Comparison of ENCODE assay signal across 8 cellular contexts in genomic region chr2:178111743-178112142, GRCh38. TPM values are rescaled to one million over a fixed set of nuclear protein-coding genes. Genes with fewer than 3 reads are reported as not detected.
DNase-seq lines count a peak whose midpoint lies in the region; ATAC-seq and TF ChIP-seq lines count a peak whose summit lies in the region.

No MANE protein-coding gene starts in this region.

- peaks cover 3% of the 10 kb centered on the region for H3K36me3 Mint-ChIP-seq in brain
- H3K36me3 Mint-ChIP-seq in endodermal cell (ENCODE audit: low read depth), result no peaks in the 10 kb centered on the region

- peak overlapping the region; percentile 99 for H2AFZ ChIP-seq in osteoblast (ENCODE audit: low read length)

- H3K9me3 ChIP-seq in osteoblast (ENCODE audit: low read depth, low read length) (no peaks in the 10 kb centered on the region), adrenal gland (replicated peaks in 1 of 3) (no peaks in the 10 kb centered on the region), endodermal cell (ENCODE audit: control insufficient read depth, low read length) (no peaks in the 10 kb centered on the region)

- H3K27ac ChIP-seq in osteoblast (ENCODE audit: low read depth, low read length), result no peak overlapping the region
- H3K27ac ChIP-seq in adrenal gland, result peak overlapping the region in 1 of 5 donors; percentile 61
- no peak overlapping the region for H3K27ac ChIP-seq in endodermal cell (ENCODE audit: low read depth, low read length)

- peak overlapping the region; percentile 93 for H3K4me2 ChIP-seq in osteoblast (ENCODE audit: insufficient read depth, low read length)

- H3K36me3 ChIP-seq in osteoblast (ENCODE audit: insufficient read depth, low read length) (no peaks in the 10 kb centered on the region), adrenal gland (replicated peaks in 1 of 2) (no peaks in the 10 kb centered on the region), endodermal cell (ENCODE audit: control insufficient read depth, insufficient read depth, low read length) (no peaks in the 10 kb centered on the region)

- peak overlapping the region; percentile 93 to 97 (median 96) for H3K27ac Mint-ChIP-seq in brain
- no peak overlapping the region for H3K27ac Mint-ChIP-seq in endodermal cell

- DNase-seq in osteoblast (ENCODE audit: insufficient read length, low spot score, missing footprints) (peak; percentile 4), adrenal gland (no peak), SW480 (ENCODE audit: low spot score) (no peak), endodermal cell (no peak)
- DNase-seq in stimulated activated CD4-positive, alpha-beta T cell treated with anti-CD3 and anti-CD28 coated beads, Interleukin-4, amount 100 ng/mL, for 4 hours, result no peak

- no peaks in the 10 kb centered on the region for H3K27me3 ChIP-seq in osteoblast (ENCODE audit: insufficient read depth, low read length)
- no peaks in the 10 kb centered on the region for H3K27me3 ChIP-seq in adrenal gland
- no peaks in the 10 kb centered on the region for H3K27me3 ChIP-seq in endodermal cell (ENCODE audit: control insufficient read depth, insufficient read depth, low read length, poor library complexity, severe bottlenecking)

- H3K4me1 ChIP-seq in osteoblast (ENCODE audit: insufficient read depth, low read length) (peaks cover 12% of the 10 kb centered on the region), adrenal gland (replicated peaks in 1 of 2) (peaks cover 0 to 12% of the 10 kb centered on the region in 2 donors), endodermal cell (ENCODE audit: control insufficient read depth, insufficient read depth, low read length) (no peaks in the 10 kb centered on the region)

- H3K9ac ChIP-seq in endodermal cell (ENCODE audit: extremely low read depth, low read length, poor library complexity, severe bottlenecking), result no peak overlapping the region

- H3K9me3 Mint-ChIP-seq in brain (peaks cover 0 to 3% (median 0%) of the 10 kb centered on the region in 5 experiments), endodermal cell (no peaks in the 10 kb centered on the region)

- ATAC-seq in GM18870 (IDR thresholded peaks at IDR 0.05; ENCODE audit: unreplicated experiment) (peak; percentile 1), HG03571 (IDR thresholded peaks at IDR 0.05; ENCODE audit: unreplicated experiment) (peak; percentile 1)

- peak overlapping the region; percentile 90 to 100 (median 95) for H3K4me3 Mint-ChIP-seq in brain
- H3K4me3 Mint-ChIP-seq in endodermal cell, result no peak overlapping the region

- H3K4me1 Mint-ChIP-seq in brain, result peaks cover 29% of the 10 kb centered on the region
- H3K4me1 Mint-ChIP-seq in endodermal cell, result no peaks in the 10 kb centered on the region

- WGBS in adrenal gland, 4 donors, result 67 to 86% (median 77%) methylated on average over 1 of the region's 1 CpG
- WGBS in endodermal cell (ENCODE audit: insufficient coverage in 1 of 2, insufficient read length in 1 of 2), 2 experiments, result 94 to 100% methylated on average over 1 of the region's 1 CpG

- no peaks in the 10 kb centered on the region for H4K20me1 ChIP-seq in osteoblast (ENCODE audit: insufficient read depth, low read length)

- peaks cover 5% of the 10 kb centered on the region for H3K27me3 Mint-ChIP-seq in brain
- H3K27me3 Mint-ChIP-seq in endodermal cell (ENCODE audit: insufficient read depth), result no peaks in the 10 kb centered on the region

- intact Hi-C loops in adrenal gland (cut with DNase I), result loop anchor here in 1 of 2 donors (5.0 kb wide), 1 partner anchor 171 kb away; no protein-coding TSS in a partner anchor

- TF ChIP-seq CTCF in brain (conservative IDR thresholded peaks at IDR 0.05), result no peak
- TF ChIP-seq CTCF in osteoblast (IDR thresholded peaks at IDR 0.05; ENCODE audit: extremely low read depth, low read depth, low read length), result no peak
- no peak for TF ChIP-seq CTCF in adrenal gland (IDR thresholded peaks at IDR 0.05)
- no peak for TF ChIP-seq CTCF in endodermal cell (conservative IDR thresholded peaks at IDR 0.05)

- TF ChIP-seq POLR2A in adrenal gland (IDR thresholded peaks at IDR 0.05), result no peak

- H3K4me3 ChIP-seq in osteoblast (ENCODE audit: insufficient read depth, low read length), result peak overlapping the region; percentile 99
- peak overlapping the region in 1 of 4 donors; percentile 81 for H3K4me3 ChIP-seq in adrenal gland
- H3K4me3 ChIP-seq in endodermal cell (ENCODE audit: low read length), result no peak overlapping the region

- peaks cover 22% of the 10 kb centered on the region for H3K79me2 ChIP-seq in osteoblast (ENCODE audit: insufficient read depth, low read length)

RNA-seq across cellular contexts. Expression of gene RBM45, which starts 0.5 kb away (rescaled TPM):
- polyA plus RNA-seq in brain (ENCODE audit: insufficient read depth, low read depth, low replicate concordance), result 4.3 TPM
- total RNA-seq in osteoblast, result 19.7 and 19.9 TPM in 2 replicates
- total RNA-seq in adrenal gland, result 10 to 100 TPM in 4 of 8 donors, 1 to 10 TPM in 4; 5.2 to 14.4 (median 10.7) TPM
- polyA plus RNA-seq in adrenal gland, result 10 to 100 TPM in 2 of 3 donors, 1 to 10 TPM in 1; 9.5 to 27.8 (median 19.4) TPM
- 10 to 100 TPM; 13.7 to 14.9 TPM for total RNA-seq in endodermal cell
- 14.8 TPM for polyA plus RNA-seq in endodermal cell (2013, experiment 1 of 2)
- 15.9 TPM for polyA plus RNA-seq in endodermal cell (2013, experiment 2 of 2)

RNA-seq across cellular contexts. Expression of gene PDE11A, which starts 39.2 kb away (rescaled TPM):
- polyA plus RNA-seq in brain (ENCODE audit: insufficient read depth, low read depth, low replicate concordance), result 0.36 TPM
- under 0.01 and 0.36 TPM in 2 replicates for total RNA-seq in osteoblast
- total RNA-seq in adrenal gland, result 1 to 10 TPM in 1 of 8 donors, under 1 TPM in 7; 0.26 to 1.0 (median 0.58) TPM
- polyA plus RNA-seq in adrenal gland, result under 1 TPM; 0.26 to 0.80 (median 0.40) TPM
- 1 to 10 TPM; 1.5 to 1.9 TPM for total RNA-seq in endodermal cell
- 0.68 TPM for polyA plus RNA-seq in endodermal cell (2013, experiment 1 of 2)
- 0.58 TPM for polyA plus RNA-seq in endodermal cell (2013, experiment 2 of 2)
